Comparison of ENCODE assay signal across 12 cellular contexts in the genomic region with DNA sequence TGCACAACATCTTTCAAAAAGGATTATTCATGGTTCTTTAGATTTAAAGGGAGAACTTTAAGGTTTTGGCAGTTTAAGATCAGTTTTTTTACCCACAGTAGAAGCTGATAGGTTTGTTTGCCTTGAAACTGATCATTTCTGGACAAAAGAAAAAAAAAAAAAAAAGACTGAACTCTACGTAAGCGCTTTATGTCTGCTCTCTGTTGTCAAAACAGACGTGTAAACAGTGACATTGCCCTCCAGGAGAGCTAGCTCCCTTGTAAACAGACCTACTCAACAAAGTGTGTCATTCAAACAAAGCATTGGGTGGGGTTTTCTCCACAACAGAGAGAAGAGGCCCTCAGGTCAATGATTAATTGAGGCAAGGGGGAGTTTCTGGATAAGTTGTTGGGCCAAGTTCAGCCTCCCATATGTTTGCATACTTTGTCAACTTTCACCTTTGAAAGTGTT.
DNase-seq lines count a peak whose midpoint lies in the region; ATAC-seq, FAIRE-seq and TF ChIP-seq lines count a peak whose summit lies in the region.
"Had no signal": no experiment of that assay in that cellular context is flagged by ENCODE, and none has a peak within 500 bp of the region (broad histone marks: within the 10 kb centered on the region; RNA-seq: fewer than 3 reads in every experiment).

No MANE protein-coding gene starts in this region.

- H3K27me3 Mint-ChIP-seq in WTC11 (ENCODE audit: low read depth) = no peaks in the 10 kb centered on the region; the same call in 1 of the 2 replicates
- no peaks in the 10 kb centered on the region for H3K27me3 Mint-ChIP-seq in stimulated activated naive B cell treated with anti-CD40 and anti-IgM and Interleukin-4, amounts not matched to agents 10 μg/mL and 1 μg/mL and 100 μg/mL, for 72 hours
- H3K27me3 Mint-ChIP-seq: stimulated activated naive CD8-positive, alpha-beta T cell treated with anti-CD3 and anti-CD28 coated beads, Interleukin-15, amount 100 ng/mL, for 72 hours had no signal

- FAIRE-seq in kidney (lab: Jason Lieb, UNC) = no peak

- H3K9me3 ChIP-seq in mucosa of rectum (ENCODE audit: control insufficient read depth in 2 of 2, low read length in 2 of 2) (no peaks in the 10 kb centered on the region), kidney (ENCODE audit: control insufficient read depth in 1 of 2, low read length in 2 of 2) (no peaks in the 10 kb centered on the region)
- H3K9me3 ChIP-seq: Caco-2 had no signal

- H3K27ac ChIP-seq in mucosa of rectum (ENCODE audit: low read depth in 2 of 2, low read length in 2 of 2) (peak overlapping the region; percentile 31 to 32), kidney (ENCODE audit: low read depth in 2 of 2, low read length in 2 of 2) (no peak overlapping the region)

- TF ChIP-seq CTCF in WTC11 (IDR thresholded peaks at IDR 0.05) = no peak
- TF ChIP-seq CTCF in kidney (IDR thresholded peaks at IDR 0.05; ENCODE audit: borderline replicate concordance, extremely low read depth, insufficient read depth) = no peak

- ATAC-seq in GM18870 (IDR thresholded peaks at IDR 0.05; ENCODE audit: unreplicated experiment) (peak; percentile 59), WTC11 (peak; percentile 76)
- ATAC-seq in stimulated activated naive B cell treated with anti-CD40 and anti-IgM and Interleukin-4, amounts not matched to agents 10 μg/mL and 1 μg/mL and 100 μg/mL, for 72 hours (replicated peaks) = no peak
- ATAC-seq: stimulated activated naive CD8-positive, alpha-beta T cell treated with anti-CD3 and anti-CD28 coated beads, Interleukin-15, amount 100 ng/mL, for 72 hours had no signal

- H3K4me3 ChIP-seq in mucosa of rectum (ENCODE audit: low read length in 2 of 2) (no peak overlapping the region), kidney (ENCODE audit: low read length in 2 of 2) (no peak overlapping the region)

- CTCF ChIA-PET in WTC11 (lab: Charles Lee) = interaction anchor here (1.2 kb wide), 1 partner anchor 576 kb away, joined by 3 read pairs; no protein-coding TSS in a partner anchor

- H3K36me3 ChIP-seq in mucosa of rectum (ENCODE audit: control insufficient read depth in 2 of 2, insufficient read depth in 2 of 2, low read length in 2 of 2) (no peaks in the 10 kb centered on the region), kidney (ENCODE audit: control insufficient read depth in 1 of 2, insufficient read depth in 2 of 2, low read length in 2 of 2) (no peaks in the 10 kb centered on the region)

- H3K4me1 Mint-ChIP-seq in WTC11 = peaks cover 11% of the 10 kb centered on the region
- H3K4me1 Mint-ChIP-seq in stimulated activated naive B cell treated with anti-CD40 and anti-IgM and Interleukin-4, amounts not matched to agents 10 μg/mL and 1 μg/mL and 100 μg/mL, for 72 hours = no peaks in the 10 kb centered on the region
- H3K4me1 Mint-ChIP-seq: stimulated activated naive CD8-positive, alpha-beta T cell treated with anti-CD3 and anti-CD28 coated beads, Interleukin-15, amount 100 ng/mL, for 72 hours had no signal

- POLR2A ChIA-PET in WTC11 (lab: Charles Lee) = interaction anchor here (0.7 kb wide), 1 partner anchor 985 kb away, joined by 3 read pairs; no protein-coding TSS in a partner anchor

- intact Hi-C loops in kidney (cut with DNase I) = no loop called here

- H3K4me3 Mint-ChIP-seq in WTC11 = no peak overlapping the region
- no peak overlapping the region for H3K4me3 Mint-ChIP-seq in stimulated activated naive B cell treated with anti-CD40 and anti-IgM and Interleukin-4, amounts not matched to agents 10 μg/mL and 1 μg/mL and 100 μg/mL, for 72 hours
- H3K4me3 Mint-ChIP-seq: HFFc6; stimulated activated naive CD8-positive, alpha-beta T cell treated with anti-CD3 and anti-CD28 coated beads, Interleukin-15, amount 100 ng/mL, for 72 hours had no signal

- H3K9ac ChIP-seq in mucosa of rectum (ENCODE audit: low read depth in 1 of 2, low read length in 2 of 2) = no peak overlapping the region
- no peak overlapping the region for H3K9ac ChIP-seq in kidney (ENCODE audit: low read length in 2 of 2)

- H3K4me1 ChIP-seq in mucosa of rectum (ENCODE audit: control insufficient read depth in 2 of 2, insufficient read depth in 2 of 2, low read length in 2 of 2) (peaks cover 5 to 10% of the 10 kb centered on the region in 2 donors), kidney (ENCODE audit: control insufficient read depth in 1 of 2, insufficient read depth in 1 of 2, low read depth in 1 of 2, low read length in 2 of 2) (peaks cover 0 to 7% of the 10 kb centered on the region in 2 donors)
- H3K4me1 ChIP-seq: Caco-2 had no signal

- peaks cover 40% of the 10 kb centered on the region for H3K9me3 Mint-ChIP-seq in WTC11
- H3K9me3 Mint-ChIP-seq in stimulated activated naive B cell treated with anti-CD40 and anti-IgM and Interleukin-4, amounts not matched to agents 10 μg/mL and 1 μg/mL and 100 μg/mL, for 72 hours = peaks cover 0 to 5% of the 10 kb centered on the region in 2 donors

- peaks cover 6% of the 10 kb centered on the region for H3K36me3 Mint-ChIP-seq in WTC11
- H3K36me3 Mint-ChIP-seq in stimulated activated naive B cell treated with anti-CD40 and anti-IgM and Interleukin-4, amounts not matched to agents 10 μg/mL and 1 μg/mL and 100 μg/mL, for 72 hours = no peaks in the 10 kb centered on the region

- DNase-seq in NCI-H1694 (lab: John Stamatoyannopoulos, UW) (peak; percentile 70), WTC11 (ENCODE audit: low spot score) (no peak), activated gamma-delta T cell treated with Interleukin-2 at 50 U/mL for 16 hours (no peak), kidney (no peak)
- no peak for DNase-seq in stimulated activated CD4-positive, alpha-beta T cell treated with anti-CD3 and anti-CD28 coated beads, Interleukin-1b, Interleukin-23, amount 100 ng/mL, for 48 hours
- no peak for DNase-seq in stimulated activated naive B cell treated with anti-CD40 and anti-IgM and Interleukin-4, amounts not matched to agents 10 μg/mL and 1 μg/mL and 100 μg/mL, for 72 hours
- DNase-seq: HFFc6; stimulated activated CD4-positive, alpha-beta T cell treated with anti-CD3 and anti-CD28 coated beads, Interleukin-15, amount 100 ng/mL, for 24 hours; stimulated activated naive CD8-positive, alpha-beta T cell treated with anti-CD3 and anti-CD28 coated beads, Interleukin-15, amount 100 ng/mL, for 72 hours had no signal

- 0 out of 2 replicates have a peak overlapping the region, but pooled peaks have one; percentile 35 for H3K27ac Mint-ChIP-seq in WTC11
- H3K27ac Mint-ChIP-seq in stimulated activated naive B cell treated with anti-CD40 and anti-IgM and Interleukin-4, amounts not matched to agents 10 μg/mL and 1 μg/mL and 100 μg/mL, for 72 hours = no peak overlapping the region
- H3K27ac Mint-ChIP-seq: HFFc6; stimulated activated naive CD8-positive, alpha-beta T cell treated with anti-CD3 and anti-CD28 coated beads, Interleukin-15, amount 100 ng/mL, for 72 hours had no signal

- H3K27me3 ChIP-seq in mucosa of rectum (ENCODE audit: control insufficient read depth in 2 of 2, insufficient read depth in 2 of 2, low read length in 2 of 2) = no peaks in the 10 kb centered on the region

TF ChIP-seq in WTC11, 78 proteins besides CTCF, POLR2A, EP300 and RAD21:
- TF ChIP-seq PRRX2 (CRISPR knock-in tag; IDR thresholded peaks at IDR 0.05) (no peak), SP1 (CRISPR knock-in tag; conservative IDR thresholded peaks at IDR 0.05) (no peak), GABPB1 (CRISPR knock-in tag; IDR thresholded peaks at IDR 0.05) (peak; percentile 64; the same call in 1 of the 2 replicates), FOXP1 (CRISPR knock-in tag; IDR thresholded peaks at IDR 0.05; ENCODE audit: borderline replicate concordance) (no peak)

Comparison
In these comparisons a context has a peak if more than half of its experiments do, and no peak if none do; other contexts are left out.
1. ATAC-seq: peak in GM18870 (single experiment) and WTC11 (single experiment); none in stimulated activated naive B cell treated with anti-CD40 and anti-IgM and Interleukin-4, amounts not matched to agents 10 μg/mL and 1 μg/mL and 100 μg/mL, for 72 hours (0 of 2).
2. H3K27ac ChIP-seq: peak in mucosa of rectum (2 of 2); none in kidney (0 of 2).